ENCODE assay signal across 8 cellular contexts in the genomic region with DNA sequence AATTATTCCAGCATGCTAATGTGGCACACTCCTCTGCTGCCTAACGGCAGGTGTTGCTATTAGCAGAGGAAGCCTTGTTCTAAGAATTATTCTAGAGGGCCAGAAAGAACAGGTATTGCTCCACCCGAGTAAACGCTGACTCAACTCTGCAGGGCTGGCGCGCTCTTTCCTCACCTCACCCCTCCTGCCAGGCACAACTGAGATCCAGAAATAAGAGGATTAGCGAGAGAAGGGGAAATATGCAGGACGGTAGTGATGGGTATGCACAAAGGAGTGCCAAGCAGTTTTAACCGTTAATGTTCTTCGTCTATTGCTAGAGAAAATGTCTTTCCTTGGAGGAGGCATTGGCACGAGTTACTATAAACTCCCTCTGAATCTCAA. TPM values are rescaled to one million over a fixed set of nuclear protein-coding genes. Genes with fewer than 3 reads are reported as not detected.
A peak's percentile ranks its signal among the peaks of the same experiment; 100 is the strongest.
DNase-seq lines count a peak whose midpoint lies in the region; ATAC-seq, FAIRE-seq and TF ChIP-seq lines count a peak whose summit lies in the region.

No MANE protein-coding gene starts in this region.

- H3K36me3 ChIP-seq in right lobe of liver (no peaks in the 10 kb centered on the region), HepG2 (replicated peaks in 1 of 2; ENCODE audit: control insufficient read depth in 1 of 2, insufficient read depth in 2 of 2, low read length in 2 of 2) (no peaks in the 10 kb centered on the region), neural cell (ENCODE audit: insufficient read depth, low read length) (no peaks in the 10 kb centered on the region)

- POLR2A ChIA-PET in HepG2 (lab: Yijun Ruan, JAX), result no interaction called here

- H3K4me2 ChIP-seq in HepG2 (ENCODE audit: low read depth, low read length), result no peak overlapping the region
- H3K4me2 ChIP-seq in neural cell (ENCODE audit: low read length), result peak overlapping the region; percentile 50

- FAIRE-seq in HepG2 (lab: Jason Lieb, UNC), result no peak

- intact Hi-C loops in right lobe of liver (cut with DNase I), result no loop called here
- intact Hi-C loops in HepG2 (cut with micrococcal nuclease; ENCODE audit: unreplicated experiment), result no loop called here

- H4K20me1 ChIP-seq in HepG2 (ENCODE audit: insufficient read depth, low read length), result no peaks in the 10 kb centered on the region
- H4K20me1 ChIP-seq in neural cell (ENCODE audit: insufficient read depth), result no peaks in the 10 kb centered on the region

- H3K27me3 Mint-ChIP-seq in effector memory CD8-positive, alpha-beta T cell, result peaks cover 49 to 64% of the 10 kb centered on the region in 2 donors

- no peaks in the 10 kb centered on the region for H3K36me3 Mint-ChIP-seq in effector memory CD8-positive, alpha-beta T cell (ENCODE audit: insufficient read depth)

- H3K9ac ChIP-seq in HepG2 (ENCODE audit: insufficient read depth, low read depth, low read length) (no peak overlapping the region), neural cell (ENCODE audit: low read length) (no peak overlapping the region)

- DNase-seq in right lobe of liver (no peak), HepG2 (ENCODE audit: low spot score) (no peak), NCI-H526 (lab: John Stamatoyannopoulos, UW) (peak; percentile 41 to 53)
- DNase-seq in effector memory CD8-positive, alpha-beta T cell, result no peak
- DNase-seq in stimulated activated CD4-positive, alpha-beta T cell treated with anti-CD3 and anti-CD28 coated beads, Interleukin-4, amount 100 ng/mL, for 24 hours, result no peak

- TF ChIP-seq POLR2A in right lobe of liver (IDR thresholded peaks at IDR 0.05) (no peak), HepG2 (IDR thresholded peaks at IDR 0.05; ENCODE audit: insufficient read depth in 1 of 2, low read depth in 2 of 2, low read length in 2 of 2) (no peak)

- ATAC-seq in right lobe of liver (peak in 3 of 4 donors; percentile 43 to 74 (median 65)), HepG2 (no peak), HG02870 (IDR thresholded peaks at IDR 0.05; ENCODE audit: unreplicated experiment) (no peak), GM21825 (IDR thresholded peaks at IDR 0.05; ENCODE audit: unreplicated experiment) (no peak)
- ATAC-seq in effector memory CD8-positive, alpha-beta T cell (replicated peaks), result peak; percentile 29

- no TSS peak for BruUV-seq in HepG2 (replicated peaks; lab: Mats Ljungman, UMichigan)

- H3F3A ChIP-seq in neural cell (ENCODE audit: insufficient read depth, low read length, poor library complexity, severe bottlenecking), result no peaks in the 10 kb centered on the region

- H2AFZ ChIP-seq in HepG2 (ENCODE audit: low read length) (no peak overlapping the region), neural cell (ENCODE audit: low read depth, low read length) (peak overlapping the region; percentile 31)

- peaks cover 8 to 12% of the 10 kb centered on the region in 2 donors for H3K4me1 Mint-ChIP-seq in effector memory CD8-positive, alpha-beta T cell (ENCODE audit: low read depth in 2 of 2)

- in situ Hi-C loops in HepG2 (cut with HindIII; ENCODE audit: extremely low pct_ligation_motif_present, low pct_unique_long_range_greater_than_20kb), result no loop called here

- no peaks in the 10 kb centered on the region for H3K9me3 ChIP-seq in right lobe of liver
- H3K9me3 ChIP-seq in HepG2 (ENCODE audit: low read length), result no peaks in the 10 kb centered on the region
- H3K9me3 ChIP-seq in neural cell (ENCODE audit: low read length), result no peaks in the 10 kb centered on the region

- TF ChIP-seq EP300 in HepG2 (IDR thresholded peaks at IDR 0.05; ENCODE audit: low read depth in 2 of 2, low read length in 2 of 2) (no peak), HepG2 (CRISPR knock-in tag; IDR thresholded peaks at IDR 0.05; ENCODE audit: borderline replicate concordance) (no peak), neural cell (conservative IDR thresholded peaks at IDR 0.05; ENCODE audit: poor library complexity, severe bottlenecking) (no peak)

- CTCF ChIA-PET in HepG2 (lab: Yijun Ruan, JAX; ENCODE audit: low intra/inter-chr PET ratio, low total read pairs), result no interaction called here

- H3K4me1 ChIP-seq in right lobe of liver, result peaks cover 0 to 6% (median 0%) of the 10 kb centered on the region in 4 donors
- H3K4me1 ChIP-seq in HepG2 (ENCODE audit: insufficient read depth, low read length), result no peaks in the 10 kb centered on the region

- no peaks in the 10 kb centered on the region for H3K9me2 ChIP-seq in neural cell (ENCODE audit: insufficient read depth, low read length)

- H3K27me3 ChIP-seq in right lobe of liver (peaks cover 0 to 6% of the 10 kb centered on the region in 2 donors), HepG2 (ENCODE audit: control insufficient read depth in 1 of 2, insufficient read depth in 2 of 2, low read length in 2 of 2) (peaks cover 1 to 20% of the 10 kb centered on the region in 2 experiments; a peak in 2 of 5 replicates), neural cell (ENCODE audit: insufficient read depth, low read depth, low read length) (peaks cover 43% of the 10 kb centered on the region)

- H3K4me3 ChIP-seq in right lobe of liver, result peak overlapping the region in 1 of 3 donors; percentile 40
- no peak overlapping the region for H3K4me3 ChIP-seq in HepG2 (replicated peaks in 1 of 3; ENCODE audit: insufficient read depth in 1 of 3, low read depth in 2 of 3, low read length in 3 of 3)
- H3K4me3 ChIP-seq in neural cell (ENCODE audit: low read length), result peak overlapping the region; percentile 69

- no peak for TF ChIP-seq RAD21 in HepG2 (CRISPR knock-in tag; IDR thresholded peaks at IDR 0.05)
- TF ChIP-seq RAD21 in neural cell (conservative IDR thresholded peaks at IDR 0.05), result no peak

- H3K9me3 Mint-ChIP-seq in effector memory CD8-positive, alpha-beta T cell, result no peaks in the 10 kb centered on the region

- H3K27ac Mint-ChIP-seq in effector memory CD8-positive, alpha-beta T cell, result peak overlapping the region in 1 of 2 donors; percentile 24

- H3K4me3 Mint-ChIP-seq in effector memory CD8-positive, alpha-beta T cell, result peak overlapping the region; percentile 74 to 83

- WGBS in right lobe of liver (ENCODE audit: insufficient coverage, low coverage, low lambda C conversion rate, missing lambda C conversion rate), result 5% methylated on average over 10 of the region's 10 CpGs
- 52% methylated on average over 10 of the region's 10 CpGs for WGBS in HepG2 (ENCODE audit: low lambda C conversion rate)

- H3K79me2 ChIP-seq in HepG2 (ENCODE audit: insufficient read depth, low read length) (no peaks in the 10 kb centered on the region), neural cell (replicated peaks; ENCODE audit: insufficient read depth, low read length) (no peaks in the 10 kb centered on the region)

- H3K27ac ChIP-seq in right lobe of liver (no peak overlapping the region), HepG2 (ENCODE audit: extremely low read length, insufficient read depth, low read length) (no peak overlapping the region), neural cell (ENCODE audit: low read length) (no peak overlapping the region)

- TF ChIP-seq CTCF in right lobe of liver (IDR thresholded peaks at IDR 0.05), result no peak
- TF ChIP-seq CTCF in HepG2 (CRISPR knock-in tag; IDR thresholded peaks at IDR 0.05), result no peak
- TF ChIP-seq CTCF in neural cell (IDR thresholded peaks at IDR 0.05; ENCODE audit: poor library complexity, severe bottlenecking), result no peak

TF ChIP-seq in HepG2, 621 proteins besides CTCF, POLR2A, EP300 and RAD21:
- TF ChIP-seq BHLHE40 (IDR thresholded peaks at IDR 0.05; ENCODE audit: low read length), result no peak
- TF ChIP-seq CCDC6 (CRISPR knock-in tag; IDR thresholded peaks at IDR 0.05), result no peak
- TF ChIP-seq ZNF773 (CRISPR knock-in tag; IDR thresholded peaks at IDR 0.05; ENCODE audit: borderline replicate concordance), result no peak
- TF ChIP-seq MAFK (conservative IDR thresholded peaks at IDR 0.05 in 1 of 2, IDR thresholded peaks at IDR 0.05 in 1 of 2; ENCODE audit: low read length in 2 of 2), result 0 out of 4 replicates have a peak, but pooled peaks of 1 of the 2 experiments have one; percentile 11

TF ChIP-seq in neural cell, 6 proteins besides CTCF, POLR2A, EP300 and RAD21 (continues in another document):
- no peak for TF ChIP-seq TAF1 (IDR thresholded peaks at IDR 0.05; ENCODE audit: low read depth)
- TF ChIP-seq POLR2AphosphoS5 (IDR thresholded peaks at IDR 0.05), result no peak
- TF ChIP-seq EZH2 (IDR thresholded peaks at IDR 0.05; ENCODE audit: borderline replicate concordance, insufficient read depth, low read length, poor library complexity, severe bottlenecking), result no peak
- TF ChIP-seq MXI1 (conservative IDR thresholded peaks at IDR 0.05; ENCODE audit: poor library complexity, severe bottlenecking), result no peak

RNA-seq across cellular contexts. Expression of a gene that starts 0.4 kb away (rescaled TPM):
- total RNA-seq in right lobe of liver (under 1 TPM in 3 of 6 experiments, not detected in 3; 0.06 to 0.20 (median 0.18) TPM), HepG2 (2016; rRNA removed; fragmentation: Illumina TruSeq; extraction: Trizol) (not detected in 2 replicates)
- not detected in 2 replicates for total RNA-seq in HepG2 (2016; cell fraction: cytosol; rRNA removed; fragmentation: Illumina TruSeq; extraction: Trizol; ENCODE audit: low read depth)
- not detected in 2 replicates for total RNA-seq in HepG2 (2016; cell fraction: insoluble cytoplasmic fraction; rRNA removed; fragmentation: Illumina TruSeq; extraction: Trizol)
- total RNA-seq in HepG2 (2016; cell fraction: membrane; rRNA removed; fragmentation: Illumina TruSeq; extraction: Trizol), result not detected in 2 replicates
- not detected in 2 replicates for total RNA-seq in HepG2 (2016; cell fraction: nucleus; rRNA removed; fragmentation: Illumina TruSeq; extraction: Trizol)
- polyA plus RNA-seq in HepG2 (2011; rRNA removed) (not detected in 2 replicates), neural cell (0.53 TPM in 1 of 2 replicates, not detected in the other)
- polyA plus RNA-seq in HepG2 (2011; cell fraction: cytosol; rRNA removed), result not detected in 2 replicates
- not detected in 2 replicates for polyA plus RNA-seq in HepG2 (2011; cell fraction: nucleus; rRNA removed)
- not detected in 2 replicates for polyA plus RNA-seq in HepG2 (2012)
- polyA plus RNA-seq in HepG2 (2016; cell fraction: cytosol; fragmentation: Illumina TruSeq; extraction: Trizol; ENCODE audit: low read depth), result not detected in 2 replicates
- polyA plus RNA-seq in HepG2 (2016; cell fraction: insoluble cytoplasmic fraction; fragmentation: Illumina TruSeq; extraction: Trizol; ENCODE audit: low read depth), result not detected in 2 replicates
- not detected in 2 replicates for polyA plus RNA-seq in HepG2 (2016; cell fraction: membrane; fragmentation: Illumina TruSeq; extraction: Trizol; ENCODE audit: low read depth)
- polyA plus RNA-seq in HepG2 (2016; cell fraction: nucleus; fragmentation: Illumina TruSeq; extraction: Trizol; ENCODE audit: insufficient read depth, low read depth), result not detected in 2 replicates
- 0.05 TPM in 1 of 2 replicates, not detected in the other for polyA minus RNA-seq in HepG2 (2011; rRNA and poly(A)+ RNA removed; ENCODE audit: low replicate concordance)
- not detected in 2 replicates for polyA minus RNA-seq in HepG2 (2011; cell fraction: cytosol; rRNA and poly(A)+ RNA removed)
- polyA minus RNA-seq in HepG2 (2011; cell fraction: nucleus; rRNA and poly(A)+ RNA removed), result 0.26 TPM in 1 of 2 replicates, not detected in the other
- polyA minus RNA-seq in neural cell, result under 0.01 and 0.93 TPM in 2 replicates

Comparison
In these comparisons a context has a peak if more than half of its experiments do, and no peak if none do; other contexts are left out.
1. ATAC-seq: peak in right lobe of liver (3 of 4) and effector memory CD8-positive, alpha-beta T cell (single experiment); none in HepG2 (single experiment), HG02870 (single experiment) and GM21825 (single experiment).
2. DNase-seq: peak in NCI-H526 (2 of 2); none in right lobe of liver (0 of 3), HepG2 (single experiment), effector memory CD8-positive, alpha-beta T cell (0 of 3) and stimulated activated CD4-positive, alpha-beta T cell treated with anti-CD3 and anti-CD28 coated beads, Interleukin-4, amount 100 ng/mL, for 24 hours (single experiment).